28 cellular contexts compared by ENCODE assay signal in the genomic region with DNA sequence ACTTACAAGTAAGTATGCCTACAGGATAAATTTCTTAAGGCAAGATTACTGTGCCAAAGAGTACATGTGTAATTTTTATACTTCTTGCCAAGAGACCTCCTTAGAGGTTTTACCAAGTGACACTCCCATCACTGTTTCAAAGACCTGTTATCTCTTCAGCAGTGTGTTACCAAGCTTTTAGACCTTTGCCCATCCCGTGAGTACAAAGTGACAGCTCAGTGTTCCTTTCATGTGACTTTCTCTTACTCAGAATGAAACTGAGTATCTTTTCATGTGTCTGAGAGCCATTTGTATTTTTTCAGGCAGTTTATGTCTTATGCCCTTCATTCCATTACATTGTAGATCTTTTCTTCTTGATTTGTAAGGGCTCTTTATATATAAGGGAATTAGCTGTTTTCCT.
DNase-seq lines count a peak whose midpoint lies in the region; ATAC-seq and TF ChIP-seq lines count a peak whose summit lies in the region.
"Had no signal": no experiment of that assay in that cellular context is flagged by ENCODE, and none has a peak within 500 bp of the region (broad histone marks: within the 10 kb centered on the region; RNA-seq: fewer than 3 reads in every experiment).

No MANE protein-coding gene starts in this region.

- no peaks in the 10 kb centered on the region for H3K4me1 Mint-ChIP-seq in activated CD4-positive, alpha-beta T cell treated with anti-CD3 and anti-CD28 coated beads for 36 hours
- peaks cover 3% of the 10 kb centered on the region for H3K4me1 Mint-ChIP-seq in activated CD4-positive, alpha-beta T cell treated with anti-CD3 and anti-CD28 coated beads, Interleukin-2, amount 10 ng/mL, durations not matched to agents 7 days and 5 days
- H3K4me1 Mint-ChIP-seq in T-helper 17 cell: no peaks in the 10 kb centered on the region
- H3K4me1 Mint-ChIP-seq in osteocyte (ENCODE audit: unreplicated experiment): no peaks in the 10 kb centered on the region
- H3K4me1 Mint-ChIP-seq: B cell, GM23338 had no signal

- H3K4me3 Mint-ChIP-seq in activated CD4-positive, alpha-beta T cell treated with anti-CD3 and anti-CD28 coated beads for 36 hours: no peak overlapping the region
- no peak overlapping the region for H3K4me3 Mint-ChIP-seq in activated CD4-positive, alpha-beta T cell treated with anti-CD3 and anti-CD28 coated beads, Interleukin-2, amount 10 ng/mL, durations not matched to agents 7 days and 5 days
- H3K4me3 Mint-ChIP-seq in T-helper 17 cell (no peak overlapping the region), osteocyte (ENCODE audit: unreplicated experiment) (no peak overlapping the region)
- H3K4me3 Mint-ChIP-seq: B cell; CD8-positive, alpha-beta T cell; GM23338; HFFc6 had no signal

- peak; percentile 65 for ATAC-seq in activated CD4-positive, alpha-beta T cell treated with anti-CD3 and anti-CD28 coated beads for 36 hours
- ATAC-seq in GM18868 (IDR thresholded peaks at IDR 0.05; ENCODE audit: unreplicated experiment): peak; percentile 42
- peak; percentile 77 for ATAC-seq in HG02973 (IDR thresholded peaks at IDR 0.05; ENCODE audit: unreplicated experiment)
- ATAC-seq in mucosa of descending colon: peak; percentile 56
- no peak for ATAC-seq in T-helper 17 cell
- ATAC-seq: CD8-positive, alpha-beta T cell; GM23338; HepG2; Right ventricle myocardium inferior; SK-N-SH treated with all-trans-retinoic acid at 6 μM for 48 hours had no signal

- H3K9me3 ChIP-seq in mucosa of descending colon: no peaks in the 10 kb centered on the region
- H3K9me3 ChIP-seq in T-helper 17 cell (ENCODE audit: control insufficient read depth, low read length, poor library complexity, severe bottlenecking): no peaks in the 10 kb centered on the region
- H3K9me3 ChIP-seq: Caco-2, HAP-1, SJCRH30 had no signal

- no peaks in the 10 kb centered on the region for H3K36me3 Mint-ChIP-seq in activated CD4-positive, alpha-beta T cell treated with anti-CD3 and anti-CD28 coated beads for 36 hours (ENCODE audit: low read depth)
- no peaks in the 10 kb centered on the region for H3K36me3 Mint-ChIP-seq in activated CD4-positive, alpha-beta T cell treated with anti-CD3 and anti-CD28 coated beads, Interleukin-2, amount 10 ng/mL, durations not matched to agents 7 days and 5 days (ENCODE audit: low read depth)
- H3K36me3 Mint-ChIP-seq in T-helper 17 cell (ENCODE audit: low read depth) (no peaks in the 10 kb centered on the region), osteocyte (ENCODE audit: unreplicated experiment) (no peaks in the 10 kb centered on the region)
- H3K36me3 Mint-ChIP-seq: CD8-positive, alpha-beta T cell had no signal

- H3K27me3 Mint-ChIP-seq in activated CD4-positive, alpha-beta T cell treated with anti-CD3 and anti-CD28 coated beads for 36 hours: no peaks in the 10 kb centered on the region
- no peaks in the 10 kb centered on the region for H3K27me3 Mint-ChIP-seq in activated CD4-positive, alpha-beta T cell treated with anti-CD3 and anti-CD28 coated beads, Interleukin-2, amount 10 ng/mL, durations not matched to agents 7 days and 5 days
- no peaks in the 10 kb centered on the region for H3K27me3 Mint-ChIP-seq in T-helper 17 cell
- H3K27me3 Mint-ChIP-seq in osteocyte (ENCODE audit: unreplicated experiment): no peaks in the 10 kb centered on the region
- H3K27me3 Mint-ChIP-seq: B cell had no signal

- DNase-seq in activated CD4-positive, alpha-beta T cell treated with anti-CD3 and anti-CD28 coated beads for 36 hours: no peak
- no peak for DNase-seq in activated CD4-positive, alpha-beta T cell treated with anti-CD3 and anti-CD28 coated beads, Interleukin-2, amount 10 ng/mL, durations not matched to agents 7 days and 5 days
- DNase-seq in mucosa of descending colon (no peak), epidermal melanocyte (ENCODE audit: insufficient read length, low spot score) (no peak), T-helper 17 cell (no peak), osteocyte (ENCODE audit: extremely low spot score, unreplicated experiment) (no peak)
- DNase-seq: Caco-2; CD8-positive, alpha-beta T cell; DND-41; HFFc6; Kasumi-1; NCI-H1092 treated with DMSO at 0.1 percent for 48 hours; NCI-H146; NCI-H1930; NCI-H2107; NCI-H446; NCI-H524 treated with DMSO at 0.1 percent for 48 hours; NCI-H82; PC-9; SJCRH30 had no signal

- H3K4me1 ChIP-seq in mucosa of descending colon (ENCODE audit: low read depth): no peaks in the 10 kb centered on the region
- H3K4me1 ChIP-seq: Caco-2, HAP-1, SJCRH30 had no signal

- H3K36me3 ChIP-seq in mucosa of descending colon (ENCODE audit: low read depth): no peaks in the 10 kb centered on the region
- H3K36me3 ChIP-seq: HAP-1, SJCRH30 had no signal

- intact Hi-C loops in activated CD4-positive, alpha-beta T cell treated with anti-CD3 and anti-CD28 coated beads for 36 hours (cut with DNase I, micrococcal nuclease): no loop called here
- intact Hi-C loops in mucosa of descending colon (cut with DNase I, micrococcal nuclease): no loop called here

- TF ChIP-seq CTCF in mucosa of descending colon (IDR thresholded peaks at IDR 0.05) (no peak), osteocyte (IDR thresholded peaks at IDR 0.05) (no peak)

- H3K4me3 ChIP-seq in mucosa of descending colon: no peak overlapping the region
- H3K4me3 ChIP-seq: GM23338, HAP-1, PC-9, SJCRH30 had no signal

- CTCF ChIA-PET in activated CD4-positive, alpha-beta T cell treated with anti-CD3 and anti-CD28 coated beads for 36 hours (lab: Charles Lee): no interaction called here
- CTCF ChIA-PET in activated CD4-positive, alpha-beta T cell treated with anti-CD3 and anti-CD28 coated beads, Interleukin-2, amount 10 ng/mL, durations not matched to agents 7 days and 5 days (lab: Charles Lee): no interaction called here

- POLR2A ChIA-PET in activated CD4-positive, alpha-beta T cell treated with anti-CD3 and anti-CD28 coated beads for 36 hours (lab: Charles Lee): no interaction called here
- POLR2A ChIA-PET in activated CD4-positive, alpha-beta T cell treated with anti-CD3 and anti-CD28 coated beads, Interleukin-2, amount 10 ng/mL, durations not matched to agents 7 days and 5 days (lab: Charles Lee): no interaction called here

- no peaks in the 10 kb centered on the region for H3K9me3 Mint-ChIP-seq in activated CD4-positive, alpha-beta T cell treated with anti-CD3 and anti-CD28 coated beads for 36 hours (ENCODE audit: low read depth)
- H3K9me3 Mint-ChIP-seq in activated CD4-positive, alpha-beta T cell treated with anti-CD3 and anti-CD28 coated beads, Interleukin-2, amount 10 ng/mL, durations not matched to agents 7 days and 5 days: no peaks in the 10 kb centered on the region
- peaks cover 24% of the 10 kb centered on the region for H3K9me3 Mint-ChIP-seq in osteocyte (ENCODE audit: unreplicated experiment)
- H3K9me3 Mint-ChIP-seq: CD8-positive, alpha-beta T cell had no signal

- no peak overlapping the region for H3K27ac Mint-ChIP-seq in activated CD4-positive, alpha-beta T cell treated with anti-CD3 and anti-CD28 coated beads for 36 hours
- H3K27ac Mint-ChIP-seq in activated CD4-positive, alpha-beta T cell treated with anti-CD3 and anti-CD28 coated beads, Interleukin-2, amount 10 ng/mL, durations not matched to agents 7 days and 5 days: no peak overlapping the region
- H3K27ac Mint-ChIP-seq in T-helper 17 cell (no peak overlapping the region), osteocyte (ENCODE audit: unreplicated experiment) (no peak overlapping the region)
- H3K27ac Mint-ChIP-seq: B cell; CD8-positive, alpha-beta T cell; GM23338; HFFc6 had no signal
